ENCODE assay signal across 19 cellular contexts in the genomic region with DNA sequence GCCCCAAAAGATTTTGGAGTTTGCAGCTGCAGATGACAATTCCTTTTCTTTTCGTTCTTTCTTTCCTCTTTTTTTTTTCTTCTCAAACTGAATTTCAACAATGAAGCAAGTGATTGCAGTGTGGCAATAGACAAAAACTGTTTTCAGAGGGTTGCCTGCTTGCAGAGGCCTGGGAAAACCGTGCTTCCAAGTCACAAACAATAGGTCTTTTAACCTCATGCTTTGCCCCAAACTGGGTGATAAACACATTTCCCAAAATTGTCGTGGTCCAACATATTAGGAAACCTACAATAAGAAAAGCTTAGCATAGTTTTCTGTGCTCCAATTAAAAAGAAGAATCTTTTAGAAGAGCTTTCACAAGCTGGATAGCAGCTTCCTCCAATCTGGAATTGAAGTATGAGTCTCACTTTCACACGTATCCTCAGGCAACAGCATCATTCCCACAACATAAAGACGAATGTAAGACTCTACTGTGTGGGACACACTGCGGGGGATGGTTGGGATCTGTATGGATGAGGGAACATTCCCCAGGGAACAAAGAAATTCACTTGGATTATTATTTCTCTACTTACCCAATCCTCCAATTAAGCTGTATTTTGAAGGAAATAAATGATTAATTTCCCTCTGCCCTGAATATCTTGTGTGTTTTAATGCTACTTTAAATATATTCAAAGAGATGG.
DNase-seq lines count a peak whose midpoint lies in the region; ATAC-seq and TF ChIP-seq lines count a peak whose summit lies in the region.
"Had no signal": no experiment of that assay in that cellular context is flagged by ENCODE, and none has a peak within 500 bp of the region (broad histone marks: within the 10 kb centered on the region; RNA-seq: fewer than 3 reads in every experiment).

No MANE protein-coding gene starts in this region.

- no peak overlapping the region for H3K4me3 Mint-ChIP-seq in activated T-helper 2 cell treated with anti-CD3 and anti-CD28 coated beads, Interferon-gamma antibody, Interleukin-2, Interleukin-4, amounts not matched to agents 10 μg/mL and 5 μg/mL and 100 μg/mL, durations not matched to agents 14 hours and 24 hours and 36 hours (ENCODE audit: low read depth)
- H3K4me3 Mint-ChIP-seq: B cell; CD4-positive, CD25-positive, alpha-beta regulatory T cell; IgD-negative memory B cell had no signal

- ATAC-seq in sciatic nerve (peak; percentile 35), heart right ventricle (no peak)
- ATAC-seq: HCT116, Panc1 had no signal

- peaks cover 0 to 3% (median 0%) of the 10 kb centered on the region in 7 donors for H3K27me3 ChIP-seq in heart right ventricle

- 61 to 67% methylated on average over 6 of the region's 6 CpGs for WGBS in heart right ventricle, 2 donors

- peaks cover 62% of the 10 kb centered on the region for H3K4me1 Mint-ChIP-seq in activated T-helper 2 cell treated with anti-CD3 and anti-CD28 coated beads, Interferon-gamma antibody, Interleukin-2, Interleukin-4, amounts not matched to agents 10 μg/mL and 5 μg/mL and 100 μg/mL, durations not matched to agents 14 hours and 24 hours and 36 hours (ENCODE audit: low read depth)
- H3K4me1 Mint-ChIP-seq: B cell, IgD-negative memory B cell had no signal

- H3K4me3 ChIP-seq in heart right ventricle, result no peak overlapping the region

- H3K4me1 ChIP-seq in heart right ventricle, result no peaks in the 10 kb centered on the region

- H3K27ac Mint-ChIP-seq in activated T-helper 2 cell treated with anti-CD3 and anti-CD28 coated beads, Interferon-gamma antibody, Interleukin-2, Interleukin-4, amounts not matched to agents 10 μg/mL and 5 μg/mL and 100 μg/mL, durations not matched to agents 14 hours and 24 hours and 36 hours, result peak overlapping the region; percentile 82
- H3K27ac Mint-ChIP-seq: B cell; CD4-positive, CD25-positive, alpha-beta regulatory T cell had no signal

- no peak overlapping the region for H3K27ac ChIP-seq in heart right ventricle
- H3K27ac ChIP-seq: HL-60 had no signal

- H3K27me3 Mint-ChIP-seq in activated T-helper 2 cell treated with anti-CD3 and anti-CD28 coated beads, Interferon-gamma antibody, Interleukin-2, Interleukin-4, amounts not matched to agents 10 μg/mL and 5 μg/mL and 100 μg/mL, durations not matched to agents 14 hours and 24 hours and 36 hours (ENCODE audit: low read depth), result no peaks in the 10 kb centered on the region

- H3K36me3 ChIP-seq in heart right ventricle, result no peaks in the 10 kb centered on the region

- no peak for TF ChIP-seq CTCF in heart right ventricle (IDR thresholded peaks at IDR 0.05)

- intact Hi-C loops in activated T-helper 2 cell treated with anti-CD3 and anti-CD28 coated beads, Interferon-gamma antibody, Interleukin-2, Interleukin-4, amounts not matched to agents 10 μg/mL and 5 μg/mL and 100 μg/mL, durations not matched to agents 14 hours and 24 hours and 36 hours (cut with micrococcal nuclease), result no loop called here
- intact Hi-C loops in sciatic nerve (cut with DNase I) (no loop called here), heart right ventricle (cut with DNase I) (no loop called here)

- peaks cover 0 to 14% (median 8%) of the 10 kb centered on the region in 11 donors for H3K9me3 ChIP-seq in heart right ventricle

- DNase-seq in NCI-H69 (lab: John Stamatoyannopoulos, UW), result peak; percentile 3
- DNase-seq in activated T-helper 2 cell treated with anti-CD3 and anti-CD28 coated beads, Interferon-gamma antibody, Interleukin-2, Interleukin-4, amounts not matched to agents 10 μg/mL and 5 μg/mL and 100 μg/mL, durations not matched to agents 14 hours and 24 hours and 36 hours (ENCODE audit: low spot score), result no peak
- DNase-seq in inferior parietal cortex (ENCODE audit: extremely low spot score), result peak; percentile 25
- no peak for DNase-seq in sciatic nerve (ENCODE audit: low spot score)
- no peak for DNase-seq in activated CD8-positive, alpha-beta memory T cell treated with anti-CD3 and anti-CD28 coated beads, Interleukin-2, amount 50 U/mL, for 48 hours
- no peak for DNase-seq in heart right ventricle
- DNase-seq in activated CD8-positive, alpha-beta memory T cell treated with anti-CD3 and anti-CD28 coated beads for 24 hours, result no peak
- DNase-seq: CD4-positive, CD25-positive, alpha-beta regulatory T cell; DMS79; Kasumi-1; NCI-H1105; NCI-H1694; NCI-H446 treated with DMSO at 0.1 percent for 48 hours; NCI-H748 treated with DMSO at 0.1 percent for 48 hours had no signal

- peaks cover 44% of the 10 kb centered on the region for H3K9me3 Mint-ChIP-seq in activated T-helper 2 cell treated with anti-CD3 and anti-CD28 coated beads, Interferon-gamma antibody, Interleukin-2, Interleukin-4, amounts not matched to agents 10 μg/mL and 5 μg/mL and 100 μg/mL, durations not matched to agents 14 hours and 24 hours and 36 hours

- peaks cover 50% of the 10 kb centered on the region for H3K36me3 Mint-ChIP-seq in activated T-helper 2 cell treated with anti-CD3 and anti-CD28 coated beads, Interferon-gamma antibody, Interleukin-2, Interleukin-4, amounts not matched to agents 10 μg/mL and 5 μg/mL and 100 μg/mL, durations not matched to agents 14 hours and 24 hours and 36 hours (ENCODE audit: low read depth)
- H3K36me3 Mint-ChIP-seq: CD4-positive, CD25-positive, alpha-beta regulatory T cell had no signal

Comparison
In these comparisons a context has a peak if more than half of its experiments do, and no peak if none do; other contexts are left out.
1. DNase-seq: peak in NCI-H69 (single experiment) and inferior parietal cortex (single experiment); none in activated T-helper 2 cell treated with anti-CD3 and anti-CD28 coated beads, Interferon-gamma antibody, Interleukin-2, Interleukin-4, amounts not matched to agents 10 μg/mL and 5 μg/mL and 100 μg/mL, durations not matched to agents 14 hours and 24 hours and 36 hours (single experiment), sciatic nerve (single experiment), activated CD8-positive, alpha-beta memory T cell treated with anti-CD3 and anti-CD28 coated beads, Interleukin-2, amount 50 U/mL, for 48 hours (single experiment), heart right ventricle (0 of 2) and activated CD8-positive, alpha-beta memory T cell treated with anti-CD3 and anti-CD28 coated beads for 24 hours (single experiment).